9 cellular contexts compared by ENCODE assay signal in genomic region chr4:80182237-80182866, GRCh38. TPM values are rescaled to one million over a fixed set of nuclear protein-coding genes. Genes with fewer than 3 reads are reported as not detected.
A peak's percentile ranks its signal among the peaks of the same experiment; 100 is the strongest.
DNase-seq lines count a peak whose midpoint lies in the region; ATAC-seq and TF ChIP-seq lines count a peak whose summit lies in the region.
"Had no signal": no experiment of that assay in that cellular context is flagged by ENCODE, and none has a peak within 500 bp of the region (broad histone marks: within the 10 kb centered on the region; RNA-seq: fewer than 3 reads in every experiment).

No MANE protein-coding gene starts in this region.

- H3K36me3 ChIP-seq in tibial nerve = no peaks in the 10 kb centered on the region

- TF ChIP-seq CTCF in mesothelial cell of epicardium (IDR thresholded peaks at IDR 0.05; ENCODE audit: unreplicated experiment) = no peak
- TF ChIP-seq CTCF in tibial nerve (IDR thresholded peaks at IDR 0.05) = no peak

- peaks cover 0 to 24% of the 10 kb centered on the region in 2 donors for H3K27me3 ChIP-seq in tibial nerve

- peak; percentile 89 for DNase-seq in DMS 273 (lab: John Stamatoyannopoulos, UW; ENCODE audit: unreplicated experiment)
- no peak for DNase-seq in activated T-cell treated with anti-CD3 and anti-CD28 coated beads, Interleukin-2, amount 50 U/mL, for 4 hours
- DNase-seq in mesothelial cell of epicardium (ENCODE audit: low spot score in 2 of 2, unreplicated experiment in 2 of 2) = no peak
- DNase-seq in tibial nerve (ENCODE audit: low spot score in 2 of 2) = no peak
- DNase-seq in 8988T = no peak
- no peak for DNase-seq in RKO (ENCODE audit: low spot score)
- DNase-seq in T1000 (lab: John Stamatoyannopoulos, UW) = no peak
- DNase-seq: NCI-H2081 treated with DMSO at 0.1 percent for 48 hours had no signal

- WGBS in tibial nerve, 2 donors = 24% methylated on average over 10 of the region's 10 CpGs

- peak; percentile 22 for ATAC-seq in GM21367 (IDR thresholded peaks at IDR 0.05; ENCODE audit: unreplicated experiment)
- peak; percentile 46 to 54 for ATAC-seq in activated T-cell treated with anti-CD3 and anti-CD28 coated beads, Interleukin-2, amount 50 U/mL, for 4 hours

- no peak overlapping the region for H3K27ac ChIP-seq in tibial nerve

- H3K4me3 Mint-ChIP-seq in activated T-cell treated with anti-CD3 and anti-CD28 coated beads, Interleukin-2, amount 50 U/mL, for 4 hours = peak overlapping the region; percentile 51
- H3K4me3 Mint-ChIP-seq in mesothelial cell of epicardium = peak overlapping the region; percentile 21

- peaks cover 51% of the 10 kb centered on the region for H3K4me1 Mint-ChIP-seq in activated T-cell treated with anti-CD3 and anti-CD28 coated beads, Interleukin-2, amount 50 U/mL, for 4 hours (ENCODE audit: low read depth)
- peaks cover 21% of the 10 kb centered on the region for H3K4me1 Mint-ChIP-seq in mesothelial cell of epicardium

- peaks cover 7% of the 10 kb centered on the region for H3K36me3 Mint-ChIP-seq in activated T-cell treated with anti-CD3 and anti-CD28 coated beads, Interleukin-2, amount 50 U/mL, for 4 hours (ENCODE audit: insufficient read depth)
- peaks cover 6% of the 10 kb centered on the region for H3K36me3 Mint-ChIP-seq in mesothelial cell of epicardium

- H3K9me3 ChIP-seq in tibial nerve = peaks cover 0 to 21% (median 1%) of the 10 kb centered on the region in 4 donors

- H3K27me3 Mint-ChIP-seq in activated T-cell treated with anti-CD3 and anti-CD28 coated beads, Interleukin-2, amount 50 U/mL, for 4 hours (ENCODE audit: low read depth) = no peaks in the 10 kb centered on the region
- H3K27me3 Mint-ChIP-seq in mesothelial cell of epicardium (ENCODE audit: low read depth) = peaks cover 64% of the 10 kb centered on the region

- no peak for TF ChIP-seq EP300 in tibial nerve (IDR thresholded peaks at IDR 0.05)

- peak overlapping the region in 1 of 4 donors; percentile 68 for H3K4me3 ChIP-seq in tibial nerve

- peaks cover 13% of the 10 kb centered on the region for H3K9me3 Mint-ChIP-seq in activated T-cell treated with anti-CD3 and anti-CD28 coated beads, Interleukin-2, amount 50 U/mL, for 4 hours
- H3K9me3 Mint-ChIP-seq in mesothelial cell of epicardium = peaks cover 13% of the 10 kb centered on the region

- H3K4me1 ChIP-seq in tibial nerve = peaks cover 0 to 45% (median 16%) of the 10 kb centered on the region in 4 donors

- no peak overlapping the region for H3K27ac Mint-ChIP-seq in mesothelial cell of epicardium

- no peak for TF ChIP-seq POLR2A in tibial nerve (IDR thresholded peaks at IDR 0.05)

RNA-seq across cellular contexts. Expression of gene PRDM8, which starts 15.0 kb away (rescaled TPM):
- total RNA-seq in activated T-cell treated with anti-CD3 and anti-CD28 coated beads, Interleukin-2, amount 50 U/mL, for 4 hours = 1 to 10 TPM; 2.9 to 5.1 (median 3.7) TPM
- total RNA-seq in mesothelial cell of epicardium (1.6 to 2.4 TPM (median 1.7 TPM) in 3 replicates), tibial nerve (10 to 100 TPM in 2 of 4 donors, 1 to 10 TPM in 2; 3.5 to 12.6 (median 10.3) TPM)
